1 cellular context compared by ENCODE assay signal in genomic region chr12:3132636-3133409, GRCh38.
TF ChIP-seq lines count a peak whose summit lies in the region.

No MANE protein-coding gene starts in this region.

TF ChIP-seq in HepG2, 621 proteins besides CTCF, POLR2A, EP300 and RAD21 (continued from another document):
- TF ChIP-seq ZBTB33 (CRISPR knock-in tag; IDR thresholded peaks at IDR 0.05) (peak; percentile 51; the same call in 1 of the 2 replicates), SIN3B (IDR thresholded peaks at IDR 0.05; ENCODE audit: low read length) (no peak), TGIF2 (CRISPR knock-in tag; IDR thresholded peaks at IDR 0.05) (no peak), KLF6 (CRISPR knock-in tag; IDR thresholded peaks at IDR 0.05) (no peak), ZNF687 (CRISPR knock-in tag; IDR thresholded peaks at IDR 0.05) (peak; percentile 32; the same call in 1 of the 2 replicates)
- TF ChIP-seq, protein P1, sequence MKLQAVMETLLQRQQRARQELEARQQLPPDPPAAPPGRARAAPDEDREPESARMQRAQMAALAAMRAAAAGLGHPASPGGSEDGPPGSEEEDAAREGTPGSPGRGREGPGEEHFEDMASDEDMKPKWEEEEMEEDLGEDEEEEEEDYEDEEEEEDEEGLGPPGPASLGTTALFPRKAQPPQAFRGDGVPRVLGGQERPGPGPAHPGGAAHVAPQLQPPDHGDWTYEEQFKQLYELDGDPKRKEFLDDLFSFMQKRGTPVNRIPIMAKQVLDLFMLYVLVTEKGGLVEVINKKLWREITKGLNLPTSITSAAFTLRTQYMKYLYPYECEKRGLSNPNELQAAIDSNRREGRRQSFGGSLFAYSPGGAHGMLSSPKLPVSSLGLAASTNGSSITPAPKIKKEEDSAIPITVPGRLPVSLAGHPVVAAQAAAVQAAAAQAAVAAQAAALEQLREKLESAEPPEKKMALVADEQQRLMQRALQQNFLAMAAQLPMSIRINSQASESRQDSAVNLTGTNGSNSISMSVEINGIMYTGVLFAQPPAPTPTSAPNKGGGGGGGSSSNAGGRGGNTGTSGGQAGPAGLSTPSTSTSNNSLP (IDR thresholded peaks at IDR 0.05; ENCODE audit: low read depth, low read length): no peak
- TF ChIP-seq, protein P2, sequence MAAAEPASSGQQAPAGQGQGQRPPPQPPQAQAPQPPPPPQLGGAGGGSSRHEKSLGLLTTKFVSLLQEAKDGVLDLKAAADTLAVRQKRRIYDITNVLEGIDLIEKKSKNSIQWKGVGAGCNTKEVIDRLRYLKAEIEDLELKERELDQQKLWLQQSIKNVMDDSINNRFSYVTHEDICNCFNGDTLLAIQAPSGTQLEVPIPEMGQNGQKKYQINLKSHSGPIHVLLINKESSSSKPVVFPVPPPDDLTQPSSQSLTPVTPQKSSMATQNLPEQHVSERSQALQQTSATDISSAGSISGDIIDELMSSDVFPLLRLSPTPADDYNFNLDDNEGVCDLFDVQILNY (CRISPR knock-in tag; conservative IDR thresholded peaks at IDR 0.05): no peak
TF ChIP-seq in HepG2: peak in this region for 4.
